ENCODE assay signal across 14 cellular contexts in the genomic region with DNA sequence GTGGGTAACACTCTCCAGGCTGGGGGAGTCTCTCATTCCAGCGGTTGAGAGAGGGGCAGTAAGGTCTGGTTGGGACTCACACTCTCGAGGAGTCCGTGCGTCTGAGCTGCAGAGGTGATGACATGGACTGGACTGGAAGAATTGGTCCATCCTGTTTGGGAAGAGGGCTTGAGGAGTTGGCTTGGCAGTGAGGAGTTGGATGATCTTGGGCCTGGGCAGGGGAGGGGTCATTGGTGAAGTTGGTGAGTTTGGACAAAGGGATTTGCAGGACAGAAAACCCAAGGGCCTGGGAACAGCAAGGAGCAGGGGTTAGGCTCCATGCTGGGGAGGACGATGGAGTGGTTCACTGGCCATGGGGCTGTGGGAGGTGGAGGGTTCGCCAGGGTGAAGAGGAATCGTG. TPM values are rescaled to one million over a fixed set of nuclear protein-coding genes. Genes with fewer than 3 reads are reported as not detected.
DNase-seq lines count a peak whose midpoint lies in the region; ATAC-seq and TF ChIP-seq lines count a peak whose summit lies in the region.
"Had no signal": no experiment of that assay in that cellular context is flagged by ENCODE, and none has a peak within 500 bp of the region (broad histone marks: within the 10 kb centered on the region; RNA-seq: fewer than 3 reads in every experiment).

No MANE protein-coding gene starts in this region.

- no peaks in the 10 kb centered on the region for H3K27me3 Mint-ChIP-seq in activated CD8-positive, alpha-beta T cell treated with anti-CD3 and anti-CD28 coated beads for 36 hours
- H3K27me3 Mint-ChIP-seq in activated CD8-positive, alpha-beta T cell treated with anti-CD3 and anti-CD28 coated beads, Interleukin-2, amount 10 ng/mL, durations not matched to agents 7 days and 5 days (ENCODE audit: low read depth), result no peaks in the 10 kb centered on the region
- H3K27me3 Mint-ChIP-seq in stimulated activated naive CD8-positive, alpha-beta T cell treated with anti-CD3 and anti-CD28 coated beads, Interleukin-15, amount 100 ng/mL, for 72 hours, result no peaks in the 10 kb centered on the region

- peaks cover 0 to 2% of the 10 kb centered on the region in 2 experiments for H3K36me3 ChIP-seq in mesenchymal stem cell (ENCODE audit: control insufficient read depth in 1 of 2, insufficient read depth in 2 of 2, low read depth in 1 of 2, low read length in 2 of 2)

- H3K4me3 ChIP-seq in mesenchymal stem cell (ENCODE audit: insufficient read depth in 1 of 2, low read depth in 1 of 2, low read length in 2 of 2), result no peak overlapping the region
- H3K4me3 ChIP-seq: mucosa of descending colon had no signal

- no peak overlapping the region for H2AFZ ChIP-seq in mesenchymal stem cell (ENCODE audit: low read depth, low read length)

- H3K79me1 ChIP-seq in mesenchymal stem cell (replicated peaks; ENCODE audit: low read length, poor library complexity, severe bottlenecking), result peaks cover 4% of the 10 kb centered on the region

- no peaks in the 10 kb centered on the region for H3K9me3 ChIP-seq in mesenchymal stem cell (ENCODE audit: control insufficient read depth, low read length)
- H3K9me3 ChIP-seq: mucosa of descending colon, SK-N-SH had no signal

- H3K9me3 Mint-ChIP-seq in activated CD8-positive, alpha-beta T cell treated with anti-CD3 and anti-CD28 coated beads for 36 hours, result no peaks in the 10 kb centered on the region
- H3K9me3 Mint-ChIP-seq in activated CD8-positive, alpha-beta T cell treated with anti-CD3 and anti-CD28 coated beads, Interleukin-2, amount 10 ng/mL, durations not matched to agents 7 days and 5 days (ENCODE audit: insufficient read depth), result no peaks in the 10 kb centered on the region
- no peaks in the 10 kb centered on the region for H3K9me3 Mint-ChIP-seq in stimulated activated naive CD8-positive, alpha-beta T cell treated with anti-CD3 and anti-CD28 coated beads, Interleukin-15, amount 100 ng/mL, for 72 hours

- no peak overlapping the region for H2BK5ac ChIP-seq in mesenchymal stem cell (ENCODE audit: low read depth, low read length, poor library complexity, severe bottlenecking)

- WGBS in mesenchymal stem cell, result 91% methylated on average over 7 of the region's 7 CpGs

- intact Hi-C loops in activated CD8-positive, alpha-beta T cell treated with anti-CD3 and anti-CD28 coated beads for 36 hours (cut with micrococcal nuclease), result no loop called here

- peak overlapping the region; percentile 80 for H3K9ac ChIP-seq in mesenchymal stem cell (ENCODE audit: low read length)
- H3K9ac ChIP-seq: SK-N-SH had no signal

- no peak for TF ChIP-seq CTCF in activated CD8-positive, alpha-beta T cell treated with anti-CD3 and anti-CD28 coated beads for 36 hours (IDR thresholded peaks at IDR 0.05)

- H3K23ac ChIP-seq in mesenchymal stem cell (ENCODE audit: low read length in 2 of 2), result peak overlapping the region in 1 of 2 experiments; percentile 87

- no peak overlapping the region for H2BK120ac ChIP-seq in mesenchymal stem cell (ENCODE audit: low read depth, low read length)

- H3K4me1 Mint-ChIP-seq in activated CD8-positive, alpha-beta T cell treated with anti-CD3 and anti-CD28 coated beads for 36 hours (ENCODE audit: low read depth), result peaks cover 57% of the 10 kb centered on the region
- H3K4me1 Mint-ChIP-seq in activated CD8-positive, alpha-beta T cell treated with anti-CD3 and anti-CD28 coated beads, Interleukin-2, amount 10 ng/mL, durations not matched to agents 7 days and 5 days (ENCODE audit: low read depth), result peaks cover 61% of the 10 kb centered on the region
- peaks cover 90% of the 10 kb centered on the region for H3K4me1 Mint-ChIP-seq in stimulated activated naive CD8-positive, alpha-beta T cell treated with anti-CD3 and anti-CD28 coated beads, Interleukin-15, amount 100 ng/mL, for 72 hours

- H2AK5ac ChIP-seq in mesenchymal stem cell (ENCODE audit: low read length, severe bottlenecking), result no peak overlapping the region

- peak overlapping the region; percentile 85 for H4K91ac ChIP-seq in mesenchymal stem cell (ENCODE audit: low read length)

- H3K4me2 ChIP-seq in mesenchymal stem cell (ENCODE audit: low read length, poor library complexity, severe bottlenecking), result no peak overlapping the region

- H3K4me1 ChIP-seq in mesenchymal stem cell (ENCODE audit: control insufficient read depth, insufficient read depth, low read depth, low read length), result peaks cover 60% of the 10 kb centered on the region

- peak overlapping the region; percentile 60 for H3K27ac Mint-ChIP-seq in activated CD8-positive, alpha-beta T cell treated with anti-CD3 and anti-CD28 coated beads for 36 hours
- H3K27ac Mint-ChIP-seq in activated CD8-positive, alpha-beta T cell treated with anti-CD3 and anti-CD28 coated beads, Interleukin-2, amount 10 ng/mL, durations not matched to agents 7 days and 5 days, result no peak overlapping the region
- peak overlapping the region; percentile 57 to 84 for H3K27ac Mint-ChIP-seq in stimulated activated naive CD8-positive, alpha-beta T cell treated with anti-CD3 and anti-CD28 coated beads, Interleukin-15, amount 100 ng/mL, for 72 hours

- CTCF ChIA-PET in activated CD8-positive, alpha-beta T cell treated with anti-CD3 and anti-CD28 coated beads for 36 hours (lab: Charles Lee), result no interaction called here
- CTCF ChIA-PET in activated CD8-positive, alpha-beta T cell treated with anti-CD3 and anti-CD28 coated beads, Interleukin-2, amount 10 ng/mL, durations not matched to agents 7 days and 5 days (lab: Charles Lee), result no interaction called here

- no peak for ATAC-seq in activated CD8-positive, alpha-beta T cell treated with anti-CD3 and anti-CD28 coated beads for 36 hours
- ATAC-seq in activated CD8-positive, alpha-beta T cell treated with anti-CD3 and anti-CD28 coated beads, Interleukin-2, amount 10 ng/mL, durations not matched to agents 7 days and 5 days, result no peak
- no peak for ATAC-seq in stimulated activated naive CD8-positive, alpha-beta T cell treated with anti-CD3 and anti-CD28 coated beads, Interleukin-15, amount 100 ng/mL, for 72 hours
- ATAC-seq in GM19463 (IDR thresholded peaks at IDR 0.05; ENCODE audit: unreplicated experiment), result no peak
- ATAC-seq: mucosa of descending colon, sciatic nerve had no signal

- peak overlapping the region; percentile 73 for H2BK15ac ChIP-seq in mesenchymal stem cell (ENCODE audit: low read depth, poor library complexity, severe bottlenecking)

- peak overlapping the region; percentile 99 for H2BK12ac ChIP-seq in mesenchymal stem cell (ENCODE audit: low read length in 2 of 2)

- no peak overlapping the region for H3K14ac ChIP-seq in mesenchymal stem cell (ENCODE audit: low read length in 2 of 2)

- H4K8ac ChIP-seq in mesenchymal stem cell (ENCODE audit: low read length), result no peak overlapping the region

- peak overlapping the region in 1 of 2 experiments; percentile 85 for H3K4ac ChIP-seq in mesenchymal stem cell (ENCODE audit: low read depth in 1 of 2, low read length in 2 of 2)

- DNase-seq in activated CD8-positive, alpha-beta T cell treated with anti-CD3 and anti-CD28 coated beads for 36 hours, result no peak
- DNase-seq in activated CD8-positive, alpha-beta T cell treated with anti-CD3 and anti-CD28 coated beads, Interleukin-2, amount 10 ng/mL, durations not matched to agents 7 days and 5 days, result no peak
- no peak for DNase-seq in mesenchymal stem cell
- no peak for DNase-seq in stimulated activated naive CD8-positive, alpha-beta T cell treated with anti-CD3 and anti-CD28 coated beads, Interleukin-15, amount 100 ng/mL, for 72 hours
- DNase-seq in SKM-1 (lab: John Stamatoyannopoulos, UW; ENCODE audit: unreplicated experiment), result no peak
- DNase-seq in T1000 (lab: John Stamatoyannopoulos, UW), result no peak
- DNase-seq: mucosa of descending colon, NCI-H1048, NCI-H2227 treated with DMSO at 0.1 percent for 48 hours, SK-N-SH had no signal

- peak overlapping the region in 1 of 2 experiments; percentile 57 for H3K18ac ChIP-seq in mesenchymal stem cell (ENCODE audit: low read depth in 1 of 2, low read length in 2 of 2)

- no peaks in the 10 kb centered on the region for H3K27me3 ChIP-seq in mesenchymal stem cell (ENCODE audit: control insufficient read depth in 1 of 2, insufficient read depth in 1 of 2, low read length in 2 of 2)

- H3K36me3 Mint-ChIP-seq in activated CD8-positive, alpha-beta T cell treated with anti-CD3 and anti-CD28 coated beads for 36 hours (ENCODE audit: low read depth), result peaks cover 20% of the 10 kb centered on the region
- peaks cover 22% of the 10 kb centered on the region for H3K36me3 Mint-ChIP-seq in activated CD8-positive, alpha-beta T cell treated with anti-CD3 and anti-CD28 coated beads, Interleukin-2, amount 10 ng/mL, durations not matched to agents 7 days and 5 days (ENCODE audit: low read depth)

- POLR2A ChIA-PET in activated CD8-positive, alpha-beta T cell treated with anti-CD3 and anti-CD28 coated beads for 36 hours (lab: Charles Lee), result interaction anchor here (1.1 kb wide), 1 partner anchor 11 kb away, joined by 3 read pairs; no protein-coding TSS in a partner anchor
- POLR2A ChIA-PET in activated CD8-positive, alpha-beta T cell treated with anti-CD3 and anti-CD28 coated beads, Interleukin-2, amount 10 ng/mL, durations not matched to agents 7 days and 5 days (lab: Charles Lee), result no interaction called here

- H3K4me3 Mint-ChIP-seq in activated CD8-positive, alpha-beta T cell treated with anti-CD3 and anti-CD28 coated beads for 36 hours, result peak overlapping the region; percentile 2
- H3K4me3 Mint-ChIP-seq in activated CD8-positive, alpha-beta T cell treated with anti-CD3 and anti-CD28 coated beads, Interleukin-2, amount 10 ng/mL, durations not matched to agents 7 days and 5 days, result no peak overlapping the region
- H3K4me3 Mint-ChIP-seq in stimulated activated naive CD8-positive, alpha-beta T cell treated with anti-CD3 and anti-CD28 coated beads, Interleukin-15, amount 100 ng/mL, for 72 hours, result peak overlapping the region in 1 of 2 donors; percentile 38

- H3K27ac ChIP-seq in angular gyrus (ENCODE audit: low read depth, low read length) (peak overlapping the region; percentile 16), mesenchymal stem cell (ENCODE audit: low read length, poor library complexity, severe bottlenecking) (no peak overlapping the region)

RNA-seq across cellular contexts. Expression of gene PPP1R37, which starts 3.7 kb away (rescaled TPM):
- total RNA-seq in activated CD8-positive, alpha-beta T cell treated with anti-CD3 and anti-CD28 coated beads for 36 hours, result 10 to 100 TPM; 20.9 to 21.2 TPM
- 10 to 100 TPM; 28.3 to 29.2 TPM for total RNA-seq in activated CD8-positive, alpha-beta T cell treated with anti-CD3 and anti-CD28 coated beads, Interleukin-2, amount 10 ng/mL, durations not matched to agents 7 days and 5 days
- polyA plus RNA-seq in mesenchymal stem cell (2013, experiment 1 of 2), result 20.4 TPM
- 21.8 TPM for polyA plus RNA-seq in mesenchymal stem cell (2013, experiment 2 of 2)

RNA-seq across cellular contexts. Expression of gene GEMIN7, which starts 17.6 kb away (rescaled TPM):
- 10 to 100 TPM; 44.1 to 46.8 TPM for total RNA-seq in activated CD8-positive, alpha-beta T cell treated with anti-CD3 and anti-CD28 coated beads for 36 hours
- total RNA-seq in activated CD8-positive, alpha-beta T cell treated with anti-CD3 and anti-CD28 coated beads, Interleukin-2, amount 10 ng/mL, durations not matched to agents 7 days and 5 days, result 10 to 100 TPM; 30.2 to 31.7 TPM
- polyA plus RNA-seq in mesenchymal stem cell (2013, experiment 1 of 2), result 24.6 TPM
- 24.3 TPM for polyA plus RNA-seq in mesenchymal stem cell (2013, experiment 2 of 2)

RNA-seq across cellular contexts. Expression of gene ZNF296, which starts 20.4 kb away (rescaled TPM):
- total RNA-seq in activated CD8-positive, alpha-beta T cell treated with anti-CD3 and anti-CD28 coated beads for 36 hours, result 1 to 10 TPM; 5.0 to 6.3 TPM
- 1 to 10 TPM; 6.2 to 6.3 TPM for total RNA-seq in activated CD8-positive, alpha-beta T cell treated with anti-CD3 and anti-CD28 coated beads, Interleukin-2, amount 10 ng/mL, durations not matched to agents 7 days and 5 days
- polyA plus RNA-seq in mesenchymal stem cell (2013, experiment 1 of 2), result 0.58 TPM
- polyA plus RNA-seq in mesenchymal stem cell (2013, experiment 2 of 2), result 0.56 TPM
- total RNA-seq: A172 had no signal

RNA-seq across cellular contexts. Expression of gene CLASRP, which starts 57.9 kb away (rescaled TPM):
- total RNA-seq in activated CD8-positive, alpha-beta T cell treated with anti-CD3 and anti-CD28 coated beads for 36 hours, result 10 to 100 TPM; 72.7 to 80.5 TPM
- total RNA-seq in activated CD8-positive, alpha-beta T cell treated with anti-CD3 and anti-CD28 coated beads, Interleukin-2, amount 10 ng/mL, durations not matched to agents 7 days and 5 days, result 10 to 100 TPM; 82.5 to 94.5 TPM
- 22.8 TPM for polyA plus RNA-seq in mesenchymal stem cell (2013, experiment 1 of 2)
- polyA plus RNA-seq in mesenchymal stem cell (2013, experiment 2 of 2), result 21.7 TPM
